In genomic region chr2:73783402-73783801, GRCh38 we compare ENCODE assay signal across 7 cellular contexts. TPM values are rescaled to one million over a fixed set of nuclear protein-coding genes. Genes with fewer than 3 reads are reported as not detected.
"Had no signal": no experiment of that assay in that cellular context is flagged by ENCODE, and none has a peak within 500 bp of the region (broad histone marks: within the 10 kb centered on the region; RNA-seq: fewer than 3 reads in every experiment).

No MANE protein-coding gene starts in this region.

RNA-seq across cellular contexts. Expression of gene C2orf78, which starts 0.6 kb away (rescaled TPM):
- total RNA-seq: activated naive CD8-positive, alpha-beta T cell treated with anti-CD3 and anti-CD28 coated beads, Interleukin-2, amount 10 ng/mL, durations not matched to agents 7 days and 5 days; bronchial epithelial cell; chondrocyte; dermis blood vessel endothelial cell; left ventricle myocardium inferior; omental fat pad; transverse colon had no signal
